ENCODE assay signal across 19 cellular contexts in genomic region chr10:63534723-63535122, GRCh38. TPM values are rescaled to one million over a fixed set of nuclear protein-coding genes. Genes with fewer than 3 reads are reported as not detected.
DNase-seq lines count a peak whose midpoint lies in the region; ATAC-seq, FAIRE-seq and TF ChIP-seq lines count a peak whose summit lies in the region.
"Had no signal": no experiment of that assay in that cellular context is flagged by ENCODE, and none has a peak within 500 bp of the region (broad histone marks: within the 10 kb centered on the region; RNA-seq: fewer than 3 reads in every experiment).

No MANE protein-coding gene starts in this region.

- H3K27me3 Mint-ChIP-seq in activated CD4-positive, alpha-beta T cell treated with anti-CD3 and anti-CD28 coated beads for 36 hours = no peaks in the 10 kb centered on the region
- no peaks in the 10 kb centered on the region for H3K27me3 Mint-ChIP-seq in central memory CD8-positive, alpha-beta T cell
- H3K27me3 Mint-ChIP-seq: B cell; CD4-positive, alpha-beta memory T cell; IgD-negative memory B cell had no signal

- peaks cover 1% of the 10 kb centered on the region for H3K36me3 Mint-ChIP-seq in activated CD4-positive, alpha-beta T cell treated with anti-CD3 and anti-CD28 coated beads for 36 hours (ENCODE audit: low read depth)
- peaks cover 4% of the 10 kb centered on the region for H3K36me3 Mint-ChIP-seq in central memory CD8-positive, alpha-beta T cell (ENCODE audit: insufficient read depth)
- H3K36me3 Mint-ChIP-seq: CD4-positive, alpha-beta memory T cell had no signal

- POLR2A ChIA-PET in activated CD4-positive, alpha-beta T cell treated with anti-CD3 and anti-CD28 coated beads for 36 hours (lab: Charles Lee) = no interaction called here
- POLR2A ChIA-PET in A549 (lab: Yijun Ruan, JAX) (no interaction called here), GM10248 (lab: Yijun Ruan, JAX) (no interaction called here)

- peaks cover 5% of the 10 kb centered on the region for H3K4me1 Mint-ChIP-seq in activated CD4-positive, alpha-beta T cell treated with anti-CD3 and anti-CD28 coated beads for 36 hours
- no peaks in the 10 kb centered on the region for H3K4me1 Mint-ChIP-seq in central memory CD8-positive, alpha-beta T cell
- H3K4me1 Mint-ChIP-seq: B cell had no signal

- H3K4me3 ChIP-seq in A549 = no peak overlapping the region
- H3K4me3 ChIP-seq: GM23248 had no signal

- TF ChIP-seq RAD21 in A549 (conservative IDR thresholded peaks at IDR 0.05 in 1 of 2, IDR thresholded peaks at IDR 0.05 in 1 of 2) = no peak

- TF ChIP-seq POLR2A in A549 (IDR thresholded peaks at IDR 0.05; ENCODE audit: low read length) = no peak

- H3K9me3 Mint-ChIP-seq in activated CD4-positive, alpha-beta T cell treated with anti-CD3 and anti-CD28 coated beads for 36 hours (ENCODE audit: low read depth) = no peaks in the 10 kb centered on the region
- H3K9me3 Mint-ChIP-seq in central memory CD8-positive, alpha-beta T cell = no peaks in the 10 kb centered on the region
- H3K9me3 Mint-ChIP-seq: CD4-positive, alpha-beta memory T cell; IgD-negative memory B cell had no signal

- CTCF ChIA-PET in activated CD4-positive, alpha-beta T cell treated with anti-CD3 and anti-CD28 coated beads for 36 hours (lab: Charles Lee) = no interaction called here
- CTCF ChIA-PET in A549 (lab: Yijun Ruan, JAX) (no interaction called here), GM10248 (lab: Yijun Ruan, JAX) (no interaction called here)

- no peaks in the 10 kb centered on the region for H3K9me3 ChIP-seq in A549

- no peak overlapping the region for H3K27ac Mint-ChIP-seq in activated CD4-positive, alpha-beta T cell treated with anti-CD3 and anti-CD28 coated beads for 36 hours
- peak overlapping the region; percentile 55 for H3K27ac Mint-ChIP-seq in central memory CD8-positive, alpha-beta T cell (ENCODE audit: low read depth)
- H3K27ac Mint-ChIP-seq: B cell, IgD-negative memory B cell had no signal

- TF ChIP-seq EP300 in A549 (IDR thresholded peaks at IDR 0.05) = no peak

- H3K4me2 ChIP-seq in A549 = no peak overlapping the region

- intact Hi-C loops in activated CD4-positive, alpha-beta T cell treated with anti-CD3 and anti-CD28 coated beads for 36 hours (cut with DNase I, micrococcal nuclease) = no loop called here

- ATAC-seq in activated CD4-positive, alpha-beta T cell treated with anti-CD3 and anti-CD28 coated beads for 36 hours = peak; percentile 39
- no peak for ATAC-seq in A549
- ATAC-seq in central memory CD8-positive, alpha-beta T cell (replicated peaks; ENCODE audit: extremely low read depth, poor library complexity, severe bottlenecking) = no peak
- ATAC-seq: HCT116 had no signal

- FAIRE-seq in A549 (lab: Jason Lieb, UNC) = peak; percentile 70
- peak; percentile 72 for FAIRE-seq in GM19239 (lab: Jason Lieb, UNC)
- FAIRE-seq: GM12892 had no signal

- H3K4me1 ChIP-seq in A549 = no peaks in the 10 kb centered on the region

- no peak for DNase-seq in activated CD4-positive, alpha-beta T cell treated with anti-CD3 and anti-CD28 coated beads for 36 hours
- no peak for DNase-seq in activated CD4-positive, alpha-beta T cell treated with anti-CD3 and anti-CD28 coated beads for 4 hours
- no peak for DNase-seq in A549 (ENCODE audit: low read depth in 1 of 2, low spot score in 1 of 2)
- DNase-seq in GM19239 (ENCODE audit: insufficient read length, low spot score) = no peak
- no peak for DNase-seq in central memory CD8-positive, alpha-beta T cell (ENCODE audit: low spot score in 2 of 2)
- no peak for DNase-seq in HPDE6-E6E7 (ENCODE audit: extremely low spot score)
- DNase-seq in GM10248 (ENCODE audit: extremely low spot score) = no peak
- no peak for DNase-seq in NCI-H1092 (lab: John Stamatoyannopoulos, UW)
- DNase-seq: 8988T; CD4-positive, alpha-beta memory T cell; DMS153; DMS79 treated with DMSO at 0.1 percent for 48 hours; EL; GM23248 had no signal

- no peak overlapping the region for H3K27ac ChIP-seq in A549
- H3K27ac ChIP-seq: C4-2B, GM23248 had no signal

- TF ChIP-seq CTCF in A549 (IDR thresholded peaks at IDR 0.05) = no peak
- TF ChIP-seq CTCF in GM10248 (IDR thresholded peaks at IDR 0.05; ENCODE audit: control extremely low read depth, extremely low read depth, low read depth, missing control alignments) = no peak

- no peak overlapping the region for H3K4me3 Mint-ChIP-seq in activated CD4-positive, alpha-beta T cell treated with anti-CD3 and anti-CD28 coated beads for 36 hours
- H3K4me3 Mint-ChIP-seq in central memory CD8-positive, alpha-beta T cell = no peak overlapping the region
- H3K4me3 Mint-ChIP-seq: B cell; CD4-positive, alpha-beta memory T cell; IgD-negative memory B cell had no signal

TF ChIP-seq in A549, 52 proteins besides CTCF, POLR2A, EP300 and RAD21:
- TF ChIP-seq CBX2 (IDR thresholded peaks at IDR 0.05; ENCODE audit: borderline replicate concordance, low read depth) (no peak), SMC3 (IDR thresholded peaks at IDR 0.05) (no peak), MAFK (IDR thresholded peaks at IDR 0.05; ENCODE audit: partially characterized antibody) (no peak), HDAC2 (IDR thresholded peaks at IDR 0.05) (no peak), TP53 (CRISPR knock-in tag; IDR thresholded peaks at IDR 0.05) (no peak), FOXS1 (CRISPR knock-in tag; IDR thresholded peaks at IDR 0.05) (no peak), BCL3 (IDR thresholded peaks at IDR 0.05) (no peak), HOXA7 (CRISPR knock-in tag; IDR thresholded peaks at IDR 0.05) (no peak), RCOR1 (IDR thresholded peaks at IDR 0.05; ENCODE audit: low read depth, low read length) (no peak)
TF ChIP-seq in A549: peak in this region for 0.

RNA-seq across cellular contexts. Expression of gene REEP3, which starts 13.5 kb away (rescaled TPM):
- 10 to 100 TPM; 15.9 to 20.9 TPM for total RNA-seq in activated CD4-positive, alpha-beta T cell treated with anti-CD3 and anti-CD28 coated beads for 36 hours
- polyA plus RNA-seq in A549 (2011; rRNA removed) = 26.3 and 35.8 TPM in 2 replicates
- polyA plus RNA-seq in A549 (2012; cell fraction: cytosol; rRNA removed) = 8.0 and 9.3 TPM in 2 replicates
- polyA plus RNA-seq in A549 (2012; cell fraction: nucleus; rRNA removed) = 2.8 and 4.4 TPM in 2 replicates
- 16.1 to 19.6 TPM (median 17.9 TPM) in 3 replicates for polyA plus RNA-seq in A549 (2017; fragmentation: RNase III; extraction: RNeasy Plus Mini Kit Qiagen cat#74134 plus additional on column Dnase treatment)
- 12.1 and 12.5 TPM in 2 replicates for polyA minus RNA-seq in A549 (2011; rRNA and poly(A)+ RNA removed)
